ENCODE assay signal across 8 cellular contexts in the genomic region with DNA sequence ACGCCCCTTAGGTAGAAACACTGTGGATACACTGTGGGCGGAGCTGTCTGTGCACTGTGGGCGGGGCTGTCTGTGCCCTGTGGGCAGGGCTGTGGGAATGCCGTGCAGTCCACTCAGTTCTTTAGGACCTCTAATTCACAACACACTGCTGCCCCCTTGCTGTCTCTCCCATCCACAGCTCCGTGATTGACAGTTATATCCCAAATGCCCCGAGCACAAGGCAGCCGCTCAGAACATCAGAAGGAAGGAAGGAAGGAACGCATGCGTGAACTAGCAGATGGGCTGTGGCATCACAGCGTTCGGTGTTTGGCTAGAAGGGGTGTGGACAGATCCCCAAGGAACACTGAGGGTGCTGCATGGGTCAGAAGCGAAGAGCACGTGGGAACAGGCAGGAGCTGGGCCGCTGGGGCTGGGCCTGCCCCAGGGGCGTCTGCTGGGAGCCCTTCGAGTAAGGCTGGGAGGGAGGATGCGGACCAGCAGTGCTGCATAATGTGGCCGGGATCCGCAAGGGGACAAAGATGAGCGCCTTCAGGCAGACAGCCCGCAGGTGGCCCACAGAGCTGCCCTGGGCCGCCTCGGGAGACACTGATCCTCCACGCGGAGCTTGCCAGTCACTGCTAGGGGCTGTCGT. TPM values are rescaled to one million over a fixed set of nuclear protein-coding genes. Genes with fewer than 3 reads are reported as not detected.
DNase-seq lines count a peak whose midpoint lies in the region; ATAC-seq lines count a peak whose summit lies in the region.

No MANE protein-coding gene starts in this region.

- H3K9me2 ChIP-seq in Karpas-422 (replicated peaks; ENCODE audit: insufficient read depth, low read length): no peaks in the 10 kb centered on the region

- H2AFZ ChIP-seq in Karpas-422 (ENCODE audit: low read length): no peak overlapping the region

- H4K20me1 ChIP-seq in Karpas-422 (ENCODE audit: insufficient read depth, low read depth, low read length): 0 out of 2 replicates have a peak, but pooled peaks cover 4% of the 10 kb centered on the region

- DNase-seq in DMS153 (lab: John Stamatoyannopoulos, UW) (peak; percentile 1), DMS153 treated with DMSO at 0.1 percent for 48 hours (lab: John Stamatoyannopoulos, UW; ENCODE audit: unreplicated experiment) (no peak), NCI-H1417 treated with DMSO at 0.1 percent for 48 hours (lab: John Stamatoyannopoulos, UW) (peak; percentile 7), brain pericyte (ENCODE audit: low read depth, low spot score) (peak; percentile 52), left kidney (ENCODE audit: low read depth, low spot score) (peak; percentile 93), Karpas-422 (no peak)
- DNase-seq in activated T-cell treated with anti-CD3 and anti-CD28 coated beads, Interleukin-2, amount 50 U/mL, for 48 hours: no peak

- H3K79me2 ChIP-seq in Karpas-422 (ENCODE audit: low read length): no peaks in the 10 kb centered on the region

- H3K36me3 ChIP-seq in Karpas-422 (ENCODE audit: insufficient read depth, low read length): no peaks in the 10 kb centered on the region

- H3K27me3 ChIP-seq in Karpas-422 (ENCODE audit: low read length): no peaks in the 10 kb centered on the region

- no peak overlapping the region for H3K9ac ChIP-seq in Karpas-422 (ENCODE audit: low read length)

- no peak for ATAC-seq in HG02973 (IDR thresholded peaks at IDR 0.05; ENCODE audit: unreplicated experiment)

- no peak overlapping the region for H3K4me2 ChIP-seq in Karpas-422 (ENCODE audit: low read depth, low read length, poor library complexity, severe bottlenecking)

- H3K4me1 ChIP-seq in Karpas-422 (ENCODE audit: low read length): peaks cover 4% of the 10 kb centered on the region; the same call in 1 of the 2 replicates

- no peak overlapping the region for H3K27ac ChIP-seq in Karpas-422 (ENCODE audit: low read length)

- H3K4me3 ChIP-seq in Karpas-422 (ENCODE audit: low read length): no peak overlapping the region

- no peaks in the 10 kb centered on the region for H3K9me3 ChIP-seq in Karpas-422 (ENCODE audit: low read length)

RNA-seq across cellular contexts. Expression of gene ACOX3, which starts 29.8 kb away (rescaled TPM):
- total RNA-seq in Karpas-422 (2014; rRNA removed; shearing (Covaris generic); ENCODE audit: low replicate concordance): 7.8 and 17.6 TPM in 2 replicates

RNA-seq across cellular contexts. Expression of gene TRMT44, which starts 29.8 kb away (rescaled TPM):
- total RNA-seq in Karpas-422 (2014; rRNA removed; shearing (Covaris generic); ENCODE audit: low replicate concordance): 14.1 and 16.2 TPM in 2 replicates

Comparison
In these comparisons a context has a peak if more than half of its experiments do, and no peak if none do; other contexts are left out.
1. DNase-seq: peak in DMS153 (single experiment), NCI-H1417 treated with DMSO at 0.1 percent for 48 hours (single experiment), brain pericyte (single experiment) and left kidney (single experiment); none in DMS153 treated with DMSO at 0.1 percent for 48 hours (single experiment), Karpas-422 (single experiment) and activated T-cell treated with anti-CD3 and anti-CD28 coated beads, Interleukin-2, amount 50 U/mL, for 48 hours (0 of 2).